ENCODE assay signal across 1 cellular context in genomic region chr2:86107031-86107430, GRCh38.
TF ChIP-seq lines count a peak whose summit lies in the region.

No MANE protein-coding gene starts in this region.

TF ChIP-seq in H1, 55 proteins besides CTCF, POLR2A, EP300 and RAD21:
- TF ChIP-seq RXRA (IDR thresholded peaks at IDR 0.05; ENCODE audit: insufficient read depth, low read depth, low read length) (no peak), KDM5A (IDR thresholded peaks at IDR 0.05; ENCODE audit: low read length) (no peak), CTBP2 (IDR thresholded peaks at IDR 0.05; ENCODE audit: borderline replicate concordance, insufficient read depth, insufficient read length, low read length) (no peak), POU5F1 (IDR thresholded peaks at IDR 0.05; ENCODE audit: low read depth, low read length) (no peak)
